In genomic region chr1:115643636-115644035, GRCh38 we compare ENCODE assay signal across 2 cellular contexts.
TF ChIP-seq lines count a peak whose summit lies in the region.

No MANE protein-coding gene starts in this region.

TF ChIP-seq in HEK293, 187 proteins besides CTCF, POLR2A, EP300 and RAD21:
- TF ChIP-seq ZNF513 (tag by site-specific recombination; IDR thresholded peaks at IDR 0.05): peak; percentile 52; the same call in 1 of the 2 replicates
- no peak for TF ChIP-seq SP2 (tag by site-specific recombination; IDR thresholded peaks at IDR 0.05)
- no peak for TF ChIP-seq ZNF76 (tag by site-specific recombination; IDR thresholded peaks at IDR 0.05; ENCODE audit: borderline replicate concordance, low read depth)

TF ChIP-seq in GM12878, 131 proteins besides CTCF, POLR2A, EP300 and RAD21 (continued from another document):
- TF ChIP-seq PKNOX1 (IDR thresholded peaks at IDR 0.05) (no peak), BCLAF1 (IDR thresholded peaks at IDR 0.05) (no peak), IRF4 (IDR thresholded peaks at IDR 0.05; ENCODE audit: low read depth, low read length) (no peak), NFIC (IDR thresholded peaks at IDR 0.05; ENCODE audit: low read depth, low read length) (no peak), ETV6 (conservative IDR thresholded peaks at IDR 0.05 in 1 of 2, IDR thresholded peaks at IDR 0.05 in 1 of 2; ENCODE audit: borderline replicate concordance in 1 of 2, low read depth in 1 of 2) (no peak), TARDBP (IDR thresholded peaks at IDR 0.05; ENCODE audit: borderline replicate concordance) (no peak), SP1 (IDR thresholded peaks at IDR 0.05; ENCODE audit: low read depth, low read length) (no peak), USF2 (IDR thresholded peaks at IDR 0.05; ENCODE audit: borderline replicate concordance, low read depth, low read length) (no peak)
